Comparison of ENCODE assay signal across 8 cellular contexts in the genomic region with DNA sequence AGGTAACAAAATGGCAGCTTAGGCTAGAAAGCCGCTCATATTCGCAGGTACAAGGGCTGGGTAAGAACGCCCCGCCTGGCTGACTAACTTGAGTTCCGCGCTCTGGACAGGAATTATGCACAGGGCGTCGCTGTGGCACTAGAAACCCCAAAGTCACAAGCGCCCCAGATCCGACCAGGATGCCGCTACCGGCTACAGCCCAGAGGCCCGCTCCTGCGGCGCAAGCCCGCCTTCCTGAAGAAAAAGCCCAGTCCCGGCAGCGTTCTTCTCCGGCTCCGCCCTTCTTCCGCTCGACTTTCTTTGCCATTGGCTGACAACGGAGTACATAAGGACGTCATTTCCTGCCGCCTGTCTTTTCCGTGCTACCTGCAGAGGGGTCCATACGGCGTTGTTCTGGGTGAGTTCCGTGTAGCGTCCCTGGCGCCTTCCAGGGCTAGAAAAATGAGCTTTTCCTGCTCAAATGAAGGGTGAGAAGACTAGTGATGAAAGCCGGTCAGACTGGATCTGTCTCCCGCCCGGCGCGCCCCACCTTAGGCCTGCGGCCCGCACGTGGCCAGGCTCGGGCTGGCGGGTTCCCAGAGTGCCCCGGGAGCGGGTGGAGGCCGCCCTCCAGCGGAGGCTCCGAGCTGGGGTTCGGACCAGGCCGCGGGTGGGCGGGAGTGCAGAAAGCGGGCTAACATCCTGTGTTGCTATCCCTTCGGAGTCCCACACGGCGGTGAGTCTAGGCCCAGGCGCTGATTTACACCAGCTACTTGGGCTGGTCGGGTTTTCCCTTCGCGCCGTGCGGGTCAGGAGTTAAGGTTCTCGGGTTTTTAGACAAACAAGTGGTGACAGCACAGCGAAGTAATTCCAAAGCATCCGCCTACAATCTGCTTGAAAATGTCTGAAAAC. TPM values are rescaled to one million over a fixed set of nuclear protein-coding genes. Genes with fewer than 3 reads are reported as not detected.
DNase-seq lines count a peak whose midpoint lies in the region; ATAC-seq and TF ChIP-seq lines count a peak whose summit lies in the region.

A gene (plus strand): TSS at position 353 of the 891 bp plus-strand sequence. CDS start 934 bp downstream, outside the sequence.

- no peak for TF ChIP-seq EP300 in suprapubic skin (IDR thresholded peaks at IDR 0.05)

- H3K27me3 Mint-ChIP-seq in activated naive CD4-positive, alpha-beta T cell treated with anti-CD3 and anti-CD28 coated beads, Interleukin-2, amount 50 U/mL, for 24 hours = no peaks in the 10 kb centered on the region

- H3K4me1 Mint-ChIP-seq in activated naive CD4-positive, alpha-beta T cell treated with anti-CD3 and anti-CD28 coated beads, Interleukin-2, amount 50 U/mL, for 24 hours = peaks cover 42% of the 10 kb centered on the region

- peak in 1 of 2 donors; percentile 18 for TF ChIP-seq CTCF in suprapubic skin (IDR thresholded peaks at IDR 0.05)

- peak; percentile 97 for TF ChIP-seq POLR2A in GM10847 (IDR thresholded peaks at IDR 0.05; ENCODE audit: extremely low read depth, insufficient read length)
- TF ChIP-seq POLR2A in suprapubic skin (IDR thresholded peaks at IDR 0.05) = peak; percentile 85 to 92

- peak within 1 kb of the TSS; percentile 86 for H3K4me3 ChIP-seq in suprapubic skin

- peak; percentile 93 for ATAC-seq in HG02610 (IDR thresholded peaks at IDR 0.05; ENCODE audit: unreplicated experiment)
- ATAC-seq in SK-N-SH treated with all-trans-retinoic acid at 6 μM for 48 hours = peak; percentile 98

- DNase-seq in NCI-H1092 (lab: John Stamatoyannopoulos, UW) (peak; percentile 90), globus pallidus (ENCODE audit: low spot score) (peak; percentile 97), nucleus accumbens (lab: John Stamatoyannopoulos, UW) (peak; percentile 70 to 97 (median 92)), suprapubic skin (ENCODE audit: low spot score in 2 of 2) (peak; percentile 98)

- peak within 1 kb of the TSS; percentile 93 for H3K4me3 Mint-ChIP-seq in activated naive CD4-positive, alpha-beta T cell treated with anti-CD3 and anti-CD28 coated beads, Interleukin-2, amount 50 U/mL, for 24 hours

- peak within 1 kb of the TSS; percentile 90 for H3K27ac ChIP-seq in suprapubic skin

- H3K9me3 Mint-ChIP-seq in activated naive CD4-positive, alpha-beta T cell treated with anti-CD3 and anti-CD28 coated beads, Interleukin-2, amount 50 U/mL, for 24 hours = no peaks in the 10 kb centered on the region

- H3K36me3 ChIP-seq in suprapubic skin = peaks cover 30% of the 10 kb centered on the region

- H3K27ac Mint-ChIP-seq in activated naive CD4-positive, alpha-beta T cell treated with anti-CD3 and anti-CD28 coated beads, Interleukin-2, amount 50 U/mL, for 24 hours = peak within 1 kb of the TSS; percentile 99

- H3K9me3 ChIP-seq in suprapubic skin = no peaks in the 10 kb centered on the region

- H3K36me3 Mint-ChIP-seq in activated naive CD4-positive, alpha-beta T cell treated with anti-CD3 and anti-CD28 coated beads, Interleukin-2, amount 50 U/mL, for 24 hours = peaks cover 33% of the 10 kb centered on the region

- WGBS in suprapubic skin = under 1% methylated on average over 34 of the region's 63 CpGs

- peaks cover 31% of the 10 kb centered on the region for H3K4me1 ChIP-seq in suprapubic skin

- H3K27me3 ChIP-seq in suprapubic skin = no peaks in the 10 kb centered on the region

TF ChIP-seq in SK-N-SH treated with all-trans-retinoic acid at 6 μM for 48 hours, 23 proteins besides CTCF, POLR2A, EP300 and RAD21:
- TF ChIP-seq ISL1 (CRISPR knock-in tag; IDR thresholded peaks at IDR 0.05) = no peak
- TF ChIP-seq, protein P1, sequence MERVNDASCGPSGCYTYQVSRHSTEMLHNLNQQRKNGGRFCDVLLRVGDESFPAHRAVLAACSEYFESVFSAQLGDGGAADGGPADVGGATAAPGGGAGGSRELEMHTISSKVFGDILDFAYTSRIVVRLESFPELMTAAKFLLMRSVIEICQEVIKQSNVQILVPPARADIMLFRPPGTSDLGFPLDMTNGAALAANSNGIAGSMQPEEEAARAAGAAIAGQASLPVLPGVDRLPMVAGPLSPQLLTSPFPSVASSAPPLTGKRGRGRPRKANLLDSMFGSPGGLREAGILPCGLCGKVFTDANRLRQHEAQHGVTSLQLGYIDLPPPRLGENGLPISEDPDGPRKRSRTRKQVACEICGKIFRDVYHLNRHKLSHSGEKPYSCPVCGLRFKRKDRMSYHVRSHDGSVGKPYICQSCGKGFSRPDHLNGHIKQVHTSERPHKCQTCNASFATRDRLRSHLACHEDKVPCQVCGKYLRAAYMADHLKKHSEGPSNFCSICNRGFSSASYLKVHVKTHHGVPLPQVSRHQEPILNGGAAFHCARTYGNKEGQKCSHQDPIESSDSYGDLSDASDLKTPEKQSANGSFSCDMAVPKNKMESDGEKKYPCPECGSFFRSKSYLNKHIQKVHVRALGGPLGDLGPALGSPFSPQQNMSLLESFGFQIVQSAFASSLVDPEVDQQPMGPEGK (CRISPR knock-in tag; IDR thresholded peaks at IDR 0.05; ENCODE audit: borderline replicate concordance) = no peak
- TF ChIP-seq ZFP3 (CRISPR knock-in tag; IDR thresholded peaks at IDR 0.05) = peak; percentile 84
- 0 out of 2 replicates have a peak, but pooled peaks have one; percentile 54 for TF ChIP-seq PPARA (CRISPR knock-in tag; IDR thresholded peaks at IDR 0.05; ENCODE audit: borderline replicate concordance)
- TF ChIP-seq, protein P2, sequence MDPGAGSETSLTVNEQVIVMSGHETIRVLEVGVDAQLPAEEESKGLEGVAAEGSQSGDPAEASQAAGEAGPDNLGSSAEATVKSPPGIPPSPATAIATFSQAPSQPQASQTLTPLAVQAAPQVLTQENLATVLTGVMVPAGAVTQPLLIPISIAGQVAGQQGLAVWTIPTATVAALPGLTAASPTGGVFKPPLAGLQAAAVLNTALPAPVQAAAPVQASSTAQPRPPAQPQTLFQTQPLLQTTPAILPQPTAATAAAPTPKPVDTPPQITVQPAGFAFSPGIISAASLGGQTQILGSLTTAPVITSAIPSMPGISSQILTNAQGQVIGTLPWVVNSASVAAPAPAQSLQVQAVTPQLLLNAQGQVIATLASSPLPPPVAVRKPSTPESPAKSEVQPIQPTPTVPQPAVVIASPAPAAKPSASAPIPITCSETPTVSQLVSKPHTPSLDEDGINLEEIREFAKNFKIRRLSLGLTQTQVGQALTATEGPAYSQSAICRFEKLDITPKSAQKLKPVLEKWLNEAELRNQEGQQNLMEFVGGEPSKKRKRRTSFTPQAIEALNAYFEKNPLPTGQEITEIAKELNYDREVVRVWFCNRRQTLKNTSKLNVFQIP (CRISPR knock-in tag; IDR thresholded peaks at IDR 0.05; ENCODE audit: borderline replicate concordance, low read depth) = 0 out of 2 replicates have a peak, but pooled peaks have one; percentile 46
- TF ChIP-seq ZNF565 (CRISPR knock-in tag; conservative IDR thresholded peaks at IDR 0.05; ENCODE audit: low read depth) = no peak
- no peak for TF ChIP-seq ZC3H10 (CRISPR knock-in tag; IDR thresholded peaks at IDR 0.05)
- no peak for TF ChIP-seq TCF4 (CRISPR knock-in tag; IDR thresholded peaks at IDR 0.05; ENCODE audit: borderline replicate concordance)
- no peak for TF ChIP-seq BACH2 (CRISPR knock-in tag; IDR thresholded peaks at IDR 0.05; ENCODE audit: borderline replicate concordance)
- TF ChIP-seq TOX (CRISPR knock-in tag; IDR thresholded peaks at IDR 0.05; ENCODE audit: borderline replicate concordance) = 0 out of 2 replicates have a peak, but pooled peaks have one; percentile 36
- TF ChIP-seq, protein P3, sequence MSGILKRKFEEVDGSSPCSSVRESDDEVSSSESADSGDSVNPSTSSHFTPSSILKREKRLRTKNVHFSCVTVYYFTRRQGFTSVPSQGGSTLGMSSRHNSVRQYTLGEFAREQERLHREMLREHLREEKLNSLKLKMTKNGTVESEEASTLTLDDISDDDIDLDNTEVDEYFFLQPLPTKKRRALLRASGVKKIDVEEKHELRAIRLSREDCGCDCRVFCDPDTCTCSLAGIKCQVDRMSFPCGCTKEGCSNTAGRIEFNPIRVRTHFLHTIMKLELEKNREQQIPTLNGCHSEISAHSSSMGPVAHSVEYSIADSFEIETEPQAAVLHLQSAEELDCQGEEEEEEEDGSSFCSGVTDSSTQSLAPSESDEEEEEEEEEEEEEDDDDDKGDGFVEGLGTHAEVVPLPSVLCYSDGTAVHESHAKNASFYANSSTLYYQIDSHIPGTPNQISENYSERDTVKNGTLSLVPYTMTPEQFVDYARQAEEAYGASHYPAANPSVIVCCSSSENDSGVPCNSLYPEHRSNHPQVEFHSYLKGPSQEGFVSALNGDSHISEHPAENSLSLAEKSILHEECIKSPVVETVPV (CRISPR knock-in tag; IDR thresholded peaks at IDR 0.05) = no peak
- no peak for TF ChIP-seq ESRRG (CRISPR knock-in tag; IDR thresholded peaks at IDR 0.05)
- no peak for TF ChIP-seq ZNF8 (CRISPR knock-in tag; IDR thresholded peaks at IDR 0.05)
- no peak for TF ChIP-seq SNAI2 (CRISPR knock-in tag; IDR thresholded peaks at IDR 0.05)
- TF ChIP-seq ARNTL (CRISPR knock-in tag; IDR thresholded peaks at IDR 0.05; ENCODE audit: borderline replicate concordance, low read depth) = no peak
- 0 out of 2 replicates have a peak, but pooled peaks have one; percentile 48 for TF ChIP-seq GLIS3 (CRISPR knock-in tag; IDR thresholded peaks at IDR 0.05)
- TF ChIP-seq ZFP30 (CRISPR knock-in tag; IDR thresholded peaks at IDR 0.05) = no peak
- no peak for TF ChIP-seq ZNF70 (CRISPR knock-in tag; IDR thresholded peaks at IDR 0.05)

RNA-seq across cellular contexts. Expression of the gene that starts here (rescaled TPM):
- total RNA-seq in suprapubic skin = 1,000 to 10,000 TPM in 3 of 4 donors, 100 to 1,000 TPM in 1; 758 to 1,526 (median 1,196) TPM

Comparison
In these comparisons a context has a peak if more than half of its experiments do, and no peak if none do; other contexts are left out.
1. Peak in every context shown above with its lines: DNase-seq, ATAC-seq, H3K4me3 ChIP-seq and H3K27ac ChIP-seq.